In genomic region chr2:69253033-69253535, GRCh38 we compare ENCODE assay signal across 14 cellular contexts.
DNase-seq lines count a peak whose midpoint lies in the region; ATAC-seq and TF ChIP-seq lines count a peak whose summit lies in the region.
"Had no signal": no experiment of that assay in that cellular context is flagged by ENCODE, and none has a peak within 500 bp of the region (broad histone marks: within the 10 kb centered on the region; RNA-seq: fewer than 3 reads in every experiment).

No MANE protein-coding gene starts in this region.

- DNase-seq in ELR (ENCODE audit: low read depth), result peak; percentile 15
- no peak for DNase-seq in ascending aorta (ENCODE audit: low spot score in 2 of 2)
- no peak for DNase-seq in left ventricle myocardium superior
- no peak for DNase-seq in smooth muscle cell (lab: John Stamatoyannopoulos, UW; ENCODE audit: unreplicated experiment)
- no peak for DNase-seq in COR-L47 (lab: John Stamatoyannopoulos, UW)
- no peak for DNase-seq in iPS-NIHi11 (ENCODE audit: low spot score)
- DNase-seq: activated CD4-positive, alpha-beta T cell treated with anti-CD3 and anti-CD28 coated beads for 4 hours; cerebellar nuclear complex; GF-D8; NCI-H1436 treated with DMSO at 0.1 percent for 48 hours; NCI-H748 treated with DMSO at 0.1 percent for 48 hours had no signal

- no peak overlapping the region for H2AFZ ChIP-seq in smooth muscle cell (ENCODE audit: low read depth)

- H3K79me2 ChIP-seq in smooth muscle cell (ENCODE audit: low read depth), result peaks cover 7% of the 10 kb centered on the region

- intact Hi-C loops in ascending aorta (cut with DNase I) (no loop called here), left ventricle myocardium superior (cut with micrococcal nuclease) (no loop called here)

- no peaks in the 10 kb centered on the region for H4K20me1 ChIP-seq in smooth muscle cell (ENCODE audit: low read depth)

- H3K4me2 ChIP-seq in smooth muscle cell, result peak overlapping the region; percentile 65

- H3K27me3 ChIP-seq in ascending aorta (no peaks in the 10 kb centered on the region), smooth muscle cell (ENCODE audit: low read depth) (no peaks in the 10 kb centered on the region)

- H3K9ac ChIP-seq in smooth muscle cell (ENCODE audit: low read depth), result peak overlapping the region; percentile 64

- peak; percentile 47 for ATAC-seq in left ventricle myocardium superior
- ATAC-seq in HG03439 (IDR thresholded peaks at IDR 0.05; ENCODE audit: unreplicated experiment), result no peak
- ATAC-seq in GM21360 (IDR thresholded peaks at IDR 0.05; ENCODE audit: unreplicated experiment), result no peak

- H3K36me3 ChIP-seq in ascending aorta (no peaks in the 10 kb centered on the region), smooth muscle cell (ENCODE audit: low read depth) (no peaks in the 10 kb centered on the region)

- H3F3A ChIP-seq in smooth muscle cell (ENCODE audit: low read depth), result peaks cover 28% of the 10 kb centered on the region

- TF ChIP-seq CTCF in ascending aorta (IDR thresholded peaks at IDR 0.05) (no peak), smooth muscle cell (IDR thresholded peaks at IDR 0.05; ENCODE audit: borderline replicate concordance, insufficient read depth, poor library complexity, severe bottlenecking) (no peak)

- H3K27ac ChIP-seq in ascending aorta, result peak overlapping the region; percentile 44 to 78
- peak overlapping the region; percentile 95 for H3K27ac ChIP-seq in smooth muscle cell (ENCODE audit: low read depth)
- H3K27ac ChIP-seq: C4-2B had no signal

- WGBS in smooth muscle cell (ENCODE audit: low lambda C conversion rate), result 85% methylated on average over 2 of the region's 2 CpGs

- peaks cover 4 to 19% of the 10 kb centered on the region in 2 donors for H3K4me1 ChIP-seq in ascending aorta
- peaks cover 18% of the 10 kb centered on the region for H3K4me1 ChIP-seq in smooth muscle cell (ENCODE audit: low read depth)

- H3K4me3 ChIP-seq in ascending aorta, result no peak overlapping the region
- no peak overlapping the region for H3K4me3 ChIP-seq in smooth muscle cell

- H3K9me3 ChIP-seq in ascending aorta, result no peaks in the 10 kb centered on the region
- no peaks in the 10 kb centered on the region for H3K9me3 ChIP-seq in smooth muscle cell (replicated peaks; ENCODE audit: low read depth)
